In genomic region chr1:186304982-186305949, GRCh38 we compare ENCODE assay signal across 8 cellular contexts. TPM values are rescaled to one million over a fixed set of nuclear protein-coding genes. Genes with fewer than 3 reads are reported as not detected.
A peak's percentile ranks its signal among the peaks of the same experiment; 100 is the strongest.
DNase-seq lines count a peak whose midpoint lies in the region; ATAC-seq, FAIRE-seq and TF ChIP-seq lines count a peak whose summit lies in the region.

No MANE protein-coding gene starts in this region.

- peak; percentile 60 for FAIRE-seq in GM19239 (lab: Jason Lieb, UNC)

- H3K79me2 ChIP-seq in DND-41 (ENCODE audit: insufficient read depth, low read length) = no peaks in the 10 kb centered on the region

- ATAC-seq in DND-41 (ENCODE audit: insufficient read depth, low read depth) (peak; percentile 73), HG03432 (IDR thresholded peaks at IDR 0.05; ENCODE audit: unreplicated experiment) (peak; percentile 85), psoas muscle (peak in 1 of 4 donors; percentile 55)

- H3K27ac ChIP-seq in DND-41 (ENCODE audit: low read length) = no peak overlapping the region
- H3K27ac ChIP-seq in psoas muscle = no peak overlapping the region

- no peaks in the 10 kb centered on the region for H4K20me1 ChIP-seq in DND-41 (ENCODE audit: insufficient read depth, low read length)

- TF ChIP-seq CTCF in DND-41 (IDR thresholded peaks at IDR 0.05; ENCODE audit: borderline replicate concordance, extremely low read depth, low read length, poor library complexity, severe bottlenecking) (peak; percentile 71), epithelial cell of proximal tubule (conservative IDR thresholded peaks at IDR 0.05; ENCODE audit: low read depth, low read length) (peak; percentile 69), psoas muscle (IDR thresholded peaks at IDR 0.05) (peak; percentile 34)

- 47 to 51% (median 50%) methylated on average over 6 of the region's 6 CpGs for WGBS in psoas muscle, 3 donors

- H3K4me1 ChIP-seq in DND-41 (ENCODE audit: insufficient read depth, low read length) = no peaks in the 10 kb centered on the region
- H3K4me1 ChIP-seq in psoas muscle = no peaks in the 10 kb centered on the region

- H2AFZ ChIP-seq in DND-41 (ENCODE audit: low read depth, low read length) = no peak overlapping the region

- H3K4me2 ChIP-seq in DND-41 (ENCODE audit: insufficient read depth, low read length) = no peak overlapping the region

- DNase-seq in DND-41 (no peak), GM19239 (ENCODE audit: insufficient read length, low spot score) (peak; percentile 13), RPMI7951 (ENCODE audit: low read depth) (peak; percentile 40), epithelial cell of proximal tubule (ENCODE audit: low read depth) (no peak), psoas muscle (no peak), DMS79 (lab: John Stamatoyannopoulos, UW) (no peak)
- no peak for DNase-seq in stimulated activated CD4-positive, alpha-beta T cell treated with anti-CD3 and anti-CD28 coated beads, Interleukin-2, amount 100 ng/mL, for 48 hours

- no peaks in the 10 kb centered on the region for H3K27me3 ChIP-seq in DND-41 (ENCODE audit: insufficient read depth, low read length, poor library complexity)
- H3K27me3 ChIP-seq in psoas muscle (ENCODE audit: insufficient read depth in 3 of 3, low read length in 2 of 3) = no peaks in the 10 kb centered on the region

- H3K9me3 ChIP-seq in DND-41 (ENCODE audit: insufficient read depth, low read length, severe bottlenecking) (no peaks in the 10 kb centered on the region), psoas muscle (no peaks in the 10 kb centered on the region)

- H3K36me3 ChIP-seq in DND-41 (ENCODE audit: insufficient read depth, low read length) (no peaks in the 10 kb centered on the region), psoas muscle (ENCODE audit: insufficient read depth in 1 of 2, low read depth in 1 of 2) (peaks cover 0 to 8% of the 10 kb centered on the region in 2 donors)

- intact Hi-C loops in psoas muscle (cut with DNase I) = no loop called here

- H3K4me3 ChIP-seq in DND-41 (ENCODE audit: low read depth in 1 of 2, low read length in 2 of 2) (no peak overlapping the region), epithelial cell of proximal tubule (ENCODE audit: low read depth, low read length) (no peak overlapping the region), psoas muscle (no peak overlapping the region)

- H3K9ac ChIP-seq in DND-41 (ENCODE audit: low read depth, low read length) = no peak overlapping the region

RNA-seq across cellular contexts. Expression of gene PRG4, which starts 9.2 kb away (rescaled TPM):
- total RNA-seq in RPMI7951 (2014; rRNA removed; shearing (Covaris generic)) = not detected in 2 replicates
- total RNA-seq in epithelial cell of proximal tubule (not detected in 2 replicates), psoas muscle (1 to 10 TPM in 3 of 4 donors, under 1 TPM in 1; 0.99 to 5.9 (median 2.4) TPM)
- 1 to 10 TPM in 2 of 3 donors, under 1 TPM in 1; 0.09 to 1.7 (median 1.1) TPM for polyA plus RNA-seq in psoas muscle

Comparison
In these comparisons a context has a peak if more than half of its experiments do, and no peak if none do; other contexts are left out.
1. DNase-seq: peak in GM19239 (single experiment) and RPMI7951 (single experiment); none in DND-41 (single experiment), epithelial cell of proximal tubule (single experiment), psoas muscle (0 of 2), DMS79 (single experiment) and stimulated activated CD4-positive, alpha-beta T cell treated with anti-CD3 and anti-CD28 coated beads, Interleukin-2, amount 100 ng/mL, for 48 hours (0 of 2).
2. Peak in every context shown above with its lines, with median percentiles within 50 percentile points of each other: CTCF ChIP-seq.